In genomic region chr7:43522406-43523156, GRCh38 we compare ENCODE assay signal across 19 cellular contexts.
DNase-seq lines count a peak whose midpoint lies in the region; ATAC-seq, FAIRE-seq and TF ChIP-seq lines count a peak whose summit lies in the region.
"Had no signal": no experiment of that assay in that cellular context is flagged by ENCODE, and none has a peak within 500 bp of the region (broad histone marks: within the 10 kb centered on the region; RNA-seq: fewer than 3 reads in every experiment).

No MANE protein-coding gene starts in this region.

- TF ChIP-seq POLR2A in breast epithelium (IDR thresholded peaks at IDR 0.05), result no peak
- no peak for TF ChIP-seq POLR2A in HepG2 (IDR thresholded peaks at IDR 0.05; ENCODE audit: insufficient read depth in 1 of 2, low read depth in 2 of 2, low read length in 2 of 2)
- TF ChIP-seq POLR2A in stomach (IDR thresholded peaks at IDR 0.05), result no peak

- CTCF ChIA-PET in HepG2 (lab: Yijun Ruan, JAX; ENCODE audit: low intra/inter-chr PET ratio, low total read pairs), result no interaction called here
- CTCF ChIA-PET in Calu3 (lab: Charles Lee), result no interaction called here

- no peaks in the 10 kb centered on the region for H3K27me3 Mint-ChIP-seq in Calu3 (ENCODE audit: unreplicated experiment)

- no peak overlapping the region for H3K27ac Mint-ChIP-seq in Calu3 (ENCODE audit: unreplicated experiment)

- no peak for FAIRE-seq in HepG2 (lab: Jason Lieb, UNC)
- FAIRE-seq: TTC549 had no signal

- no peak overlapping the region for H3K4me3 Mint-ChIP-seq in Calu3 (ENCODE audit: low read depth, unreplicated experiment)

- H3K4me2 ChIP-seq in DND-41 (ENCODE audit: insufficient read depth, low read length) (no peak overlapping the region), HepG2 (ENCODE audit: low read depth, low read length) (no peak overlapping the region)

- H3K9me3 Mint-ChIP-seq in Calu3 (ENCODE audit: low read depth, unreplicated experiment), result no peaks in the 10 kb centered on the region

- POLR2A ChIA-PET in HepG2 (lab: Yijun Ruan, JAX), result no interaction called here

- H3K9me3 ChIP-seq in DND-41 (ENCODE audit: insufficient read depth, low read length, severe bottlenecking), result no peaks in the 10 kb centered on the region
- no peaks in the 10 kb centered on the region for H3K9me3 ChIP-seq in breast epithelium
- H3K9me3 ChIP-seq in HepG2 (ENCODE audit: low read length), result no peaks in the 10 kb centered on the region
- no peaks in the 10 kb centered on the region for H3K9me3 ChIP-seq in stomach
- no peaks in the 10 kb centered on the region for H3K9me3 ChIP-seq in right cardiac atrium (ENCODE audit: control insufficient read depth, low read length)
- H3K9me3 ChIP-seq: esophagus squamous epithelium, mucosa of descending colon, uterus had no signal

- no TSS peak for BruUV-seq in HepG2 (replicated peaks; lab: Mats Ljungman, UMichigan)
- BruUV-seq in Calu3 (replicated peaks; lab: Mats Ljungman, UMichigan), result no TSS peak

- TF ChIP-seq RAD21 in HepG2 (CRISPR knock-in tag; IDR thresholded peaks at IDR 0.05), result no peak

- H3K9ac ChIP-seq in DND-41 (ENCODE audit: low read depth, low read length) (no peak overlapping the region), HepG2 (ENCODE audit: insufficient read depth, low read depth, low read length) (no peak overlapping the region)

- H3K36me3 Mint-ChIP-seq in Calu3 (ENCODE audit: insufficient read depth, unreplicated experiment), result no peaks in the 10 kb centered on the region

- H3K4me3 ChIP-seq in DND-41 (ENCODE audit: low read depth in 1 of 2, low read length in 2 of 2), result no peak overlapping the region
- H3K4me3 ChIP-seq in breast epithelium, result no peak overlapping the region
- H3K4me3 ChIP-seq in HepG2 (replicated peaks in 1 of 3; ENCODE audit: insufficient read depth in 1 of 3, low read depth in 2 of 3, low read length in 3 of 3), result no peak overlapping the region
- H3K4me3 ChIP-seq in stomach, result no peak overlapping the region
- no peak overlapping the region for H3K4me3 ChIP-seq in right cardiac atrium (ENCODE audit: low read length)
- H3K4me3 ChIP-seq: esophagus squamous epithelium, mucosa of descending colon, uterus had no signal

- ATAC-seq in DND-41 (ENCODE audit: insufficient read depth, low read depth) (no peak), HepG2 (peak; percentile 72), right cardiac atrium (no peak)
- ATAC-seq: HCT116, mucosa of descending colon had no signal

- DNase-seq in DND-41 (no peak), NCI-H226 (peak; percentile 96), breast epithelium (ENCODE audit: low spot score in 2 of 2) (peak in 1 of 2 donors; percentile 85), HepG2 (ENCODE audit: low spot score) (no peak), Calu3 (no peak), stomach (no peak), NCI-H2171 (lab: John Stamatoyannopoulos, UW) (no peak), right cardiac atrium (no peak)
- DNase-seq: AML-193; cerebellar nuclear complex; esophagus squamous epithelium; mucosa of descending colon; NCI-H146; NCI-H524 treated with DMSO at 0.1 percent for 48 hours; posterior cingulate gyrus; stimulated activated CD4-positive, alpha-beta T cell treated with anti-CD3 and anti-CD28 coated beads, Interleukin-1b, Interleukin-23, amount 100 ng/mL, for 48 hours; uterus had no signal

- no peaks in the 10 kb centered on the region for H3K36me3 ChIP-seq in DND-41 (ENCODE audit: insufficient read depth, low read length)
- H3K36me3 ChIP-seq in breast epithelium, result no peaks in the 10 kb centered on the region
- H3K36me3 ChIP-seq in HepG2 (replicated peaks in 1 of 2; ENCODE audit: control insufficient read depth in 1 of 2, insufficient read depth in 2 of 2, low read length in 2 of 2), result no peaks in the 10 kb centered on the region
- H3K36me3 ChIP-seq in stomach, result no peaks in the 10 kb centered on the region
- H3K36me3 ChIP-seq: esophagus squamous epithelium, uterus had no signal

- TF ChIP-seq CTCF in DND-41 (IDR thresholded peaks at IDR 0.05; ENCODE audit: borderline replicate concordance, extremely low read depth, low read length, poor library complexity, severe bottlenecking) (no peak), breast epithelium (IDR thresholded peaks at IDR 0.05) (no peak), HepG2 (CRISPR knock-in tag; IDR thresholded peaks at IDR 0.05) (no peak), Calu3 (IDR thresholded peaks at IDR 0.05; ENCODE audit: unreplicated experiment) (no peak), stomach (IDR thresholded peaks at IDR 0.05) (no peak)

- H4K20me1 ChIP-seq in DND-41 (ENCODE audit: insufficient read depth, low read length), result no peaks in the 10 kb centered on the region
- no peaks in the 10 kb centered on the region for H4K20me1 ChIP-seq in HepG2 (ENCODE audit: insufficient read depth, low read length)

- intact Hi-C loops in breast epithelium (cut with DNase I; ENCODE audit: low total_unique reads) (no loop called here), HepG2 (cut with micrococcal nuclease; ENCODE audit: unreplicated experiment) (no loop called here), Calu3 (cut with micrococcal nuclease; ENCODE audit: unreplicated experiment) (no loop called here), stomach (cut with DNase I; ENCODE audit: low total_unique reads) (no loop called here), right cardiac atrium (cut with DNase I) (no loop called here)

- TF ChIP-seq EP300 in HepG2 (IDR thresholded peaks at IDR 0.05; ENCODE audit: low read depth in 2 of 2, low read length in 2 of 2), result no peak
- TF ChIP-seq EP300 in HepG2 (CRISPR knock-in tag; IDR thresholded peaks at IDR 0.05; ENCODE audit: borderline replicate concordance), result no peak
- TF ChIP-seq EP300 in stomach (IDR thresholded peaks at IDR 0.05), result no peak

- H3K4me1 Mint-ChIP-seq in Calu3 (ENCODE audit: low read depth, unreplicated experiment), result no peaks in the 10 kb centered on the region

- WGBS in HepG2 (ENCODE audit: low lambda C conversion rate), result 33% methylated on average over 7 of the region's 8 CpGs
- 80 to 89% (median 84%) methylated on average over 7 to 8 of the region's 8 CpGs for WGBS in stomach, 5 donors
- 79% methylated on average over 8 of the region's 8 CpGs for WGBS in right cardiac atrium

- H3K27ac ChIP-seq in DND-41 (ENCODE audit: low read length), result peak overlapping the region; percentile 32; the same call in 1 of the 2 replicates
- peak overlapping the region; percentile 74 to 78 for H3K27ac ChIP-seq in breast epithelium
- H3K27ac ChIP-seq in HepG2 (ENCODE audit: extremely low read length, insufficient read depth, low read length), result no peak overlapping the region
- no peak overlapping the region for H3K27ac ChIP-seq in stomach
- no peak overlapping the region for H3K27ac ChIP-seq in right cardiac atrium (ENCODE audit: low read length)
- H3K27ac ChIP-seq: uterus had no signal

- H2AFZ ChIP-seq in DND-41 (ENCODE audit: low read depth, low read length) (peak overlapping the region; percentile 20; the same call in 1 of the 2 replicates), HepG2 (ENCODE audit: low read length) (no peak overlapping the region)

- H3K27me3 ChIP-seq in DND-41 (ENCODE audit: insufficient read depth, low read length, poor library complexity) (no peaks in the 10 kb centered on the region), breast epithelium (no peaks in the 10 kb centered on the region), HepG2 (ENCODE audit: control insufficient read depth in 1 of 2, insufficient read depth in 2 of 2, low read length in 2 of 2) (peaks cover 0 to 10% of the 10 kb centered on the region in 2 experiments; a peak in 2 of 5 replicates), stomach (no peaks in the 10 kb centered on the region), right cardiac atrium (ENCODE audit: control insufficient read depth, insufficient read depth) (no peaks in the 10 kb centered on the region)
- H3K27me3 ChIP-seq: esophagus squamous epithelium, uterus had no signal

- H3K79me2 ChIP-seq in DND-41 (ENCODE audit: insufficient read depth, low read length) (no peaks in the 10 kb centered on the region), HepG2 (ENCODE audit: insufficient read depth, low read length) (no peaks in the 10 kb centered on the region)

- H3K4me1 ChIP-seq in DND-41 (ENCODE audit: insufficient read depth, low read length) (peaks cover 36% of the 10 kb centered on the region), breast epithelium (no peaks in the 10 kb centered on the region), HepG2 (ENCODE audit: insufficient read depth, low read length) (peaks cover 13% of the 10 kb centered on the region), stomach (no peaks in the 10 kb centered on the region), right cardiac atrium (ENCODE audit: control insufficient read depth, insufficient read depth, low read length) (no peaks in the 10 kb centered on the region)
- H3K4me1 ChIP-seq: uterus had no signal

- in situ Hi-C loops in HepG2 (cut with HindIII; ENCODE audit: extremely low pct_ligation_motif_present, low pct_unique_long_range_greater_than_20kb), result no loop called here

TF ChIP-seq in HepG2, 621 proteins besides CTCF, POLR2A, EP300 and RAD21 (continues in another document):
- TF ChIP-seq PRDM10 (CRISPR knock-in tag; IDR thresholded peaks at IDR 0.05; ENCODE audit: low read depth) (peak; percentile 93), FLYWCH1 (CRISPR knock-in tag; IDR thresholded peaks at IDR 0.05) (no peak), MYNN (CRISPR knock-in tag; IDR thresholded peaks at IDR 0.05; ENCODE audit: low read depth) (no peak), CC2D1A (CRISPR knock-in tag; IDR thresholded peaks at IDR 0.05) (no peak)

Comparison
In these comparisons a context has a peak if more than half of its experiments do, and no peak if none do; other contexts are left out.
1. H3K27ac ChIP-seq: peak in DND-41 (single experiment) and breast epithelium (2 of 2); none in HepG2 (single experiment), stomach (0 of 5) and right cardiac atrium (single experiment).